8 cellular contexts compared by ENCODE assay signal in the genomic region with DNA sequence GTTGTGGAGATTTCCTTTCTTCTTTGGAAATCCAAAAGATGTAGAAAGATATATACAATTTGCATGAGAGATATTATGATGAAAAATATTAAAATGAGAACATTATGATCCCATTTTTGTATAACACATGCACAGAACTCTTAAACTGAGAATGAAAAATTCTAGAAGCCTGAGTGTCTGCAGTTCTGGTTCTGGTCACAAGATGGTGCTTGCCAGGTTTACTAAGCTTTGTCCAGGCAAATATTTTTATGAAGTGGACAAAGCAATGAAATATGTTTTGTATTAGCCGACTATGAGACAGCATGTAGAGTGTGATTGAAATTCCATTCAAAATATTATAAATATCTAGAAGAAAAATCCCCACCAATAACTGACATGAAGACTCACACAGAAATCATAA. TPM values are rescaled to one million over a fixed set of nuclear protein-coding genes. Genes with fewer than 3 reads are reported as not detected.
DNase-seq lines count a peak whose midpoint lies in the region; ATAC-seq and TF ChIP-seq lines count a peak whose summit lies in the region.
"Had no signal": no experiment of that assay in that cellular context is flagged by ENCODE, and none has a peak within 500 bp of the region (broad histone marks: within the 10 kb centered on the region; RNA-seq: fewer than 3 reads in every experiment).

No MANE protein-coding gene starts in this region.

- H3K27ac ChIP-seq in PC-9 (no peak overlapping the region), psoas muscle (no peak overlapping the region)
- H3K27ac ChIP-seq: thoracic aorta had no signal

- H2AFZ ChIP-seq in PC-9, result no peak overlapping the region

- no peak overlapping the region for H3K27ac Mint-ChIP-seq in activated CD4-positive, alpha-beta T cell treated with anti-CD3 and anti-CD28 coated beads for 36 hours

- H3K9me3 ChIP-seq in PC-9 (ENCODE audit: insufficient read depth, low read depth) (no peaks in the 10 kb centered on the region), psoas muscle (no peaks in the 10 kb centered on the region)
- H3K9me3 ChIP-seq: thoracic aorta had no signal

- no peaks in the 10 kb centered on the region for H3F3A ChIP-seq in PC-9 (ENCODE audit: insufficient read depth, low read depth)

- H3K9me3 Mint-ChIP-seq in activated CD4-positive, alpha-beta T cell treated with anti-CD3 and anti-CD28 coated beads for 36 hours (ENCODE audit: low read depth), result no peaks in the 10 kb centered on the region

- TF ChIP-seq CTCF in GM13976 (IDR thresholded peaks at IDR 0.05; ENCODE audit: borderline replicate concordance, control extremely low read depth, extremely low read depth, insufficient read depth, missing control alignments) (peak; percentile 28), PC-9 (conservative IDR thresholded peaks at IDR 0.05) (peak; percentile 70), fibroblast of the aortic adventitia (IDR thresholded peaks at IDR 0.05; ENCODE audit: insufficient read depth, low read length) (peak; percentile 68), psoas muscle (IDR thresholded peaks at IDR 0.05) (peak; percentile 56)

- CTCF ChIA-PET in PC-9 (lab: Charles Lee), result no interaction called here
- CTCF ChIA-PET in activated CD4-positive, alpha-beta T cell treated with anti-CD3 and anti-CD28 coated beads for 36 hours (lab: Charles Lee), result no interaction called here

- H3K4me3 Mint-ChIP-seq in activated CD4-positive, alpha-beta T cell treated with anti-CD3 and anti-CD28 coated beads for 36 hours, result no peak overlapping the region

- BruUV-seq in PC-9 (replicated peaks; lab: Mats Ljungman, UMichigan), result no TSS peak

- intact Hi-C loops in PC-9 (cut with micrococcal nuclease; ENCODE audit: unreplicated experiment), result no loop called here
- intact Hi-C loops in psoas muscle (cut with DNase I), result loop anchor here (5.0 to 10.0 kb wide), 2 partner anchors 52 to 224 kb away; no protein-coding TSS in a partner anchor
- intact Hi-C loops in activated CD4-positive, alpha-beta T cell treated with anti-CD3 and anti-CD28 coated beads for 36 hours (cut with DNase I, micrococcal nuclease), result no loop called here

- ATAC-seq in psoas muscle, result peak in 3 of 4 donors; percentile 48 to 65 (median 53)
- no peak for ATAC-seq in activated CD4-positive, alpha-beta T cell treated with anti-CD3 and anti-CD28 coated beads for 36 hours

- no peak for DNase-seq in GM13976 (ENCODE audit: low spot score)
- DNase-seq in PC-9, result no peak
- DNase-seq in fibroblast of the aortic adventitia (ENCODE audit: low read depth), result peak; percentile 4
- DNase-seq in psoas muscle, result no peak
- no peak for DNase-seq in activated CD4-positive, alpha-beta T cell treated with anti-CD3 and anti-CD28 coated beads for 36 hours
- no peak for DNase-seq in activated gamma-delta T cell (lab: John Stamatoyannopoulos, UW)
- DNase-seq in T-helper 2 cell, result no peak

- H3K4me3 ChIP-seq in PC-9, result no peak overlapping the region
- no peak overlapping the region for H3K4me3 ChIP-seq in fibroblast of the aortic adventitia (ENCODE audit: low read depth, low read length)
- H3K4me3 ChIP-seq in psoas muscle, result no peak overlapping the region
- H3K4me3 ChIP-seq: thoracic aorta had no signal

- no peak overlapping the region for H3K4me2 ChIP-seq in PC-9

- POLR2A ChIA-PET in PC-9 (lab: Charles Lee; ENCODE audit: unreplicated experiment), result no interaction called here
- POLR2A ChIA-PET in activated CD4-positive, alpha-beta T cell treated with anti-CD3 and anti-CD28 coated beads for 36 hours (lab: Charles Lee), result no interaction called here

- H3K79me2 ChIP-seq in PC-9 (ENCODE audit: low read depth), result no peaks in the 10 kb centered on the region

- in situ Hi-C loops in GM13976 (cut with MboI; ENCODE audit: low sequenced_read_pairs, unreplicated experiment), result no loop called here

- no peaks in the 10 kb centered on the region for H3K9me2 ChIP-seq in PC-9 (ENCODE audit: insufficient read depth)

- H3K27me3 ChIP-seq in PC-9 (ENCODE audit: insufficient read depth, low read depth) (no peaks in the 10 kb centered on the region), psoas muscle (ENCODE audit: insufficient read depth in 3 of 3, low read length in 2 of 3) (peaks cover 0 to 12% (median 0%) of the 10 kb centered on the region in 3 donors)

- H3K4me1 Mint-ChIP-seq in activated CD4-positive, alpha-beta T cell treated with anti-CD3 and anti-CD28 coated beads for 36 hours, result no peaks in the 10 kb centered on the region

- H3K36me3 ChIP-seq in PC-9 (ENCODE audit: low read depth), result no peaks in the 10 kb centered on the region
- H3K36me3 ChIP-seq in psoas muscle (ENCODE audit: insufficient read depth in 1 of 2, low read depth in 1 of 2), result no peaks in the 10 kb centered on the region
- H3K36me3 ChIP-seq: thoracic aorta had no signal

- H3K36me3 Mint-ChIP-seq in activated CD4-positive, alpha-beta T cell treated with anti-CD3 and anti-CD28 coated beads for 36 hours (ENCODE audit: low read depth), result no peaks in the 10 kb centered on the region

- 5 to 13% (median 8%) methylated on average over 1 of the region's 1 CpG for WGBS in psoas muscle, 3 donors

- no peaks in the 10 kb centered on the region for H3K27me3 Mint-ChIP-seq in activated CD4-positive, alpha-beta T cell treated with anti-CD3 and anti-CD28 coated beads for 36 hours

- H3K4me1 ChIP-seq in PC-9 (replicated peaks; ENCODE audit: insufficient read depth), result no peaks in the 10 kb centered on the region
- no peaks in the 10 kb centered on the region for H3K4me1 ChIP-seq in psoas muscle

- no peaks in the 10 kb centered on the region for H4K20me1 ChIP-seq in PC-9 (ENCODE audit: insufficient read depth)

RNA-seq across cellular contexts. Expression of a gene that starts 2.2 kb away (rescaled TPM):
- total RNA-seq in PC-9 (2021) (not detected in 2 replicates), fibroblast of the aortic adventitia (ENCODE audit: low replicate concordance) (8.1 TPM in 1 of 2 replicates, not detected in the other), psoas muscle (10 to 100 TPM in 3 of 4 donors, 1 to 10 TPM in 1; 3.4 to 15.2 (median 10.9) TPM)
- 1 to 10 TPM in 2 of 3 donors, under 1 TPM in 1; 0.39 to 4.3 (median 1.2) TPM for polyA plus RNA-seq in psoas muscle
- not detected for total RNA-seq in activated CD4-positive, alpha-beta T cell treated with anti-CD3 and anti-CD28 coated beads for 36 hours

Comparison
In these comparisons a context has a peak if more than half of its experiments do, and no peak if none do; other contexts are left out.
1. intact Hi-C loops: an anchor here in psoas muscle (5.0 to 10.0 kb wide); none called in PC-9 and activated CD4-positive, alpha-beta T cell treated with anti-CD3 and anti-CD28 coated beads for 36 hours.